ENCODE assay signal across 20 cellular contexts in the genomic region with DNA sequence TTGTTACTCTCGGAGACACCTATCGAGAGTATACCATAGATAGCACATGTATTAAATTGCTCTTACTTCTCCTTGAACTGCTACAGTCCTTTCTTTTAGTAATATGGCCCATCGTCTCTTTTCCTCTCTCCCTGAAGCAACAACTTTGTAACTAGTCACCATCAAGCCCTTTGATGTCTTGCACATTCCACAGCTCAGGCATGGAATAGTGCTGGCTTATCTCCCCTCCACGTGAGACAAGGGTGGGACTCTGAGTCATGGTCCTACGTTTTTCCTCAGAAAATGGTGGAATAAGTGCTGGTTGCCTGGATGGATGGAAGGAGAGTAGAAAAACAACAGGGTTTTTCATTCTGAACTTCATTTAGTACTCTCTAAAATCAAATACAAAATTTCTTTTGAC.
"Had no signal": no experiment of that assay in that cellular context is flagged by ENCODE, and none has a peak within 500 bp of the region (broad histone marks: within the 10 kb centered on the region; RNA-seq: fewer than 3 reads in every experiment).

No MANE protein-coding gene starts in this region.

- H3K4me3 ChIP-seq: stomach, suprapubic skin, tibial nerve had no signal

- ATAC-seq: activated CD4-positive, alpha-beta T cell treated with anti-CD3 and anti-CD28 coated beads for 36 hours; foreskin keratinocyte; left ventricle myocardium superior; sciatic nerve had no signal

- FAIRE-seq: endometrium, urothelium cell line had no signal

- H3K9me3 ChIP-seq: stomach, suprapubic skin, tibial nerve had no signal

- DNase-seq: activated B cell treated with CpG ODN at 0.5 μM for 24 hours; activated CD4-positive, alpha-beta T cell treated with anti-CD3 and anti-CD28 coated beads for 36 hours; activated CD4-positive, alpha-beta T cell treated with anti-CD3 and anti-CD28 coated beads, Interleukin-2, amount 50 U/mL, for 4 hours; activated naive CD4-positive, alpha-beta T cell treated with anti-CD3 and anti-CD28 coated beads for 36 hours; activated naive CD8-positive, alpha-beta T cell treated with anti-CD3 and anti-CD28 coated beads, Interleukin-2, amount 10 ng/mL, durations not matched to agents 7 days and 5 days; activated T-cell treated with anti-CD3 and anti-CD28 coated beads, Interleukin-2, amount 50 U/mL, for 48 hours; erythroblast; foreskin keratinocyte; left ventricle myocardium superior; occipital lobe; posterior cingulate gyrus; small intestine; stimulated activated CD4-positive, alpha-beta T cell treated with anti-CD3 and anti-CD28 coated beads, Interleukin-2, amount 100 ng/mL, for 24 hours; stomach; T-helper 9 cell had no signal

- H3K36me3 ChIP-seq: stomach, suprapubic skin, tibial nerve had no signal

- H3K4me1 ChIP-seq: foreskin keratinocyte, suprapubic skin, tibial nerve had no signal

- H3K27ac ChIP-seq: foreskin keratinocyte, stomach, suprapubic skin, tibial nerve had no signal

- H3K27me3 ChIP-seq: foreskin keratinocyte, stomach, suprapubic skin, tibial nerve had no signal
